ENCODE assay signal across 8 cellular contexts in the genomic region with DNA sequence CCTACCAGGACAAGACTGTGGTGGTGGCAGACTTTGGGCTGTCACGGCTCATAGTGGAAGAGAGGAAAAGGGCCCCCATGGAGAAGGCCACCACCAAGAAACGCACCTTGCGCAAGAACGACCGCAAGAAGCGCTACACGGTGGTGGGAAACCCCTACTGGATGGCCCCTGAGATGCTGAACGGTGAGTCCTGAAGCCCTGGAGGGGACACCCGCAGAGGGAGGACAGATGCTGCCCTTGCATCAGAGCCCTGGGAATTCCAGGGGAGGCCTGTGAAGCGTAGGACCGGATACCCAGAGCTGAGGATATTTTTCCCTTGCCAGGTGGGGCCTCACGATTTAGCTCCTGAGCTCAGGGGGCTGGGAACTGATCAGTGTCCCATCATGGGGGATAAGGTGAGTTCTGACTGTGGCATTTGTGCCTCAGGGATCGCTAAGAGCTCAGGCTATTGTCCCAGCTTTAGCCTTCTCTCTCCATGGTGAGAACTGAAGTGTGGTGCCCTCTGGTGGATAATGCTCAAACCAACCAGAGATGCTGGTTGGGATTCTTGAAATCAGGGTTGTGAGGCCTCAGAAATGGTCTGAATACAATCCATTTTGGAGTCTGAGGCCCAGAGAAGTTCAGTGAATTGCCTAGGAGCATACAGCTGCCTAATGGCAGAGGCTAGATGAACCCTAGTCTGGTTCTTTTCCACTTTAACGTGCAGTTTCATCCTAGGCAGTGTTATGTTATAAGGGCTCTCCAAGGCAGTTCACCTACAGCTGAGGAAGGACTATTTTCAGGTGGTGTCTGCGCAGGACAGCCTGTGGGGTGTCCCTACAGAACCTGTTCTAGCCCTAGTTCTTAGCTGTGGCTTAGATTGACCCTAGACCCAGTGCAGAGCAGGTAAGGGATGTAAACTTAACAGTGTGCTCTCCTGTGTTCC. TPM values are rescaled to one million over a fixed set of nuclear protein-coding genes. Genes with fewer than 3 reads are reported as not detected.
DNase-seq lines count a peak whose midpoint lies in the region; FAIRE-seq and TF ChIP-seq lines count a peak whose summit lies in the region.

No MANE protein-coding gene starts in this region.

- no peaks in the 10 kb centered on the region for H3K9me3 ChIP-seq in mucosa of stomach (ENCODE audit: control insufficient read depth, low read length)

- POLR2A ChIA-PET in activated CD4-positive, alpha-beta memory T cell treated with anti-CD3 and anti-CD28 coated beads, Interleukin-2, amount 10 ng/mL, durations not matched to agents 7 days and 5 days (lab: Charles Lee) = interaction anchor here (0.5 to 2.2 kb wide), 9 partner anchors 10 to 74 kb away, joined by 3 to 11 read pairs (median 5); a partner anchor contains a TSS

- no peak overlapping the region for H3K27ac Mint-ChIP-seq in activated CD4-positive, alpha-beta memory T cell treated with anti-CD3 and anti-CD28 coated beads, Interleukin-2, amount 10 ng/mL, durations not matched to agents 7 days and 5 days

- no peak overlapping the region for H3K4me3 ChIP-seq in mucosa of stomach (ENCODE audit: low read length)

- FAIRE-seq in GM12892 (lab: Jason Lieb, UNC) = peak; percentile 87

- no peak overlapping the region for H3K4me3 Mint-ChIP-seq in activated CD4-positive, alpha-beta memory T cell treated with anti-CD3 and anti-CD28 coated beads, Interleukin-2, amount 10 ng/mL, durations not matched to agents 7 days and 5 days

- H3K36me3 Mint-ChIP-seq in activated CD4-positive, alpha-beta memory T cell treated with anti-CD3 and anti-CD28 coated beads, Interleukin-2, amount 10 ng/mL, durations not matched to agents 7 days and 5 days (ENCODE audit: low read depth) = peaks cover 70% of the 10 kb centered on the region

- H3K4me1 Mint-ChIP-seq in activated CD4-positive, alpha-beta memory T cell treated with anti-CD3 and anti-CD28 coated beads, Interleukin-2, amount 10 ng/mL, durations not matched to agents 7 days and 5 days = peaks cover 5% of the 10 kb centered on the region

- TF ChIP-seq POLR2A in GM12892 (IDR thresholded peaks at IDR 0.05; ENCODE audit: low read depth, low read length) (no peak), erythroblast (IDR thresholded peaks at IDR 0.05; ENCODE audit: low read length) (no peak)

- intact Hi-C loops in posterior vena cava (cut with DNase I) = loop anchor here in 1 of 2 donors (5.0 kb wide), 2 partner anchors 60 to 165 kb away; a partner anchor contains a TSS

- DNase-seq in AG08395 (ENCODE audit: low spot score) (peak; percentile 79), GM12892 (ENCODE audit: insufficient read length) (no peak), NCI-H2227 treated with DMSO at 0.1 percent for 48 hours (lab: John Stamatoyannopoulos, UW) (peak; percentile 2), erythroblast (lab: John Stamatoyannopoulos, UW) (peak; percentile 54 to 71), NK-92 (lab: John Stamatoyannopoulos, UW; ENCODE audit: unreplicated experiment) (no peak), posterior vena cava (ENCODE audit: low spot score) (no peak)
- peak; percentile 51 for DNase-seq in activated CD4-positive, alpha-beta memory T cell treated with anti-CD3 and anti-CD28 coated beads, Interleukin-2, amount 10 ng/mL, durations not matched to agents 7 days and 5 days

- H3K27me3 Mint-ChIP-seq in activated CD4-positive, alpha-beta memory T cell treated with anti-CD3 and anti-CD28 coated beads, Interleukin-2, amount 10 ng/mL, durations not matched to agents 7 days and 5 days = no peaks in the 10 kb centered on the region

- H3K4me1 ChIP-seq in mucosa of stomach (ENCODE audit: control insufficient read depth, insufficient read depth, low read length) = peaks cover under 1% of the 10 kb centered on the region

- peaks cover 27% of the 10 kb centered on the region for H3K36me3 ChIP-seq in mucosa of stomach (ENCODE audit: control insufficient read depth, insufficient read depth, low read length)

- no peaks in the 10 kb centered on the region for H3K27me3 ChIP-seq in mucosa of stomach (ENCODE audit: control insufficient read depth, insufficient read depth, low read length)

- CTCF ChIA-PET in activated CD4-positive, alpha-beta memory T cell treated with anti-CD3 and anti-CD28 coated beads, Interleukin-2, amount 10 ng/mL, durations not matched to agents 7 days and 5 days (lab: Charles Lee) = interaction anchor here (0.6 to 6.8 kb wide), 33 partner anchors 9 to 187 kb away, joined by 3 to 59 read pairs (median 5); a partner anchor contains a TSS

- no peaks in the 10 kb centered on the region for H3K9me3 Mint-ChIP-seq in activated CD4-positive, alpha-beta memory T cell treated with anti-CD3 and anti-CD28 coated beads, Interleukin-2, amount 10 ng/mL, durations not matched to agents 7 days and 5 days

- H3K9ac ChIP-seq in mucosa of stomach (ENCODE audit: low read length) = peak overlapping the region; percentile 17

RNA-seq across cellular contexts. Expression of a gene that starts 19.5 kb away (rescaled TPM):
- polyA plus RNA-seq in GM12892 (2012; ENCODE audit: missing spikeins) = 4.5 TPM
- 10 to 100 TPM; 56.4 to 57.8 TPM for total RNA-seq in activated CD4-positive, alpha-beta memory T cell treated with anti-CD3 and anti-CD28 coated beads, Interleukin-2, amount 10 ng/mL, durations not matched to agents 7 days and 5 days
- total RNA-seq in posterior vena cava = 10 to 100 TPM; 12.8 to 18.8 TPM

Comparison
In these comparisons a context has a peak if more than half of its experiments do, and no peak if none do; other contexts are left out.
1. DNase-seq: peak in AG08395 (single experiment), NCI-H2227 treated with DMSO at 0.1 percent for 48 hours (single experiment), activated CD4-positive, alpha-beta memory T cell treated with anti-CD3 and anti-CD28 coated beads, Interleukin-2, amount 10 ng/mL, durations not matched to agents 7 days and 5 days (single experiment) and erythroblast (2 of 2); none in GM12892 (single experiment), NK-92 (single experiment) and posterior vena cava (single experiment).